In the genomic region with DNA sequence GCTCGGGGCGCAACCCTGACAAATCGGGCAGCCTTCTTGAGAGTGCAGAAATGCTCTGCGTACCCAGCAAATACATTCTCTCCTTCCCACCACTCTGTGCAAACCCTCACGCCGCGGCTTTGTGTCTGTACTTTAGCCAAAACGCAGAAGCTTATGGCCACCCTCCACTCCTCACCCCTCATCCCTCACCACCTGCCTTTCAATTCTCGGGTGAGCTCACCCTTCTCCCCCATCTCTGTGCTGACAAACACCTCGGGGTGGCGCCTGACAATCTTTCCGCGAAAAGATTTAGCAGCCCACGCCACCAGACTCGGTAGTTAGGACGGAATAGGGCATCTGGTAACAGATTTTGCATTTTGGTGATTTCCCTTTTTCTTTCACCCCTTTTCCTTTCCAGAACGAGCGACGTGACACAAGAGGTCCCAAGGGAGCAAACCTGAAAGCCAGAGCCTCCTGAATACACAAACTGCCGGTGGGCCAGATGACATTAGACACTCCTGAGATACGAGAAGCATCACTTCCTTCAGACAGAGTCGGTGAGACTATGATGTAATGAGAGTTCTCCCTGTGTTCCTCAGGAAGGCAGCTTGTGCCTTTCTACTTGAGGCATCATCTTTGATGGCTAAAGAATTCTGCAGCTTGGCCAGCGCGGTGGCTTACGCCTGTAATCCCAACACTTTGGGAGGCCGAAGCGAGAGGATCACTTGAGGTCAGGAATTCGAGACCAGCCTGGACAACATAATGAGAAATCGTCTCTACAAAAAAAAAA, we compare ENCODE assay signal across 8 cellular contexts. TPM values are rescaled to one million over a fixed set of nuclear protein-coding genes. Genes with fewer than 3 reads are reported as not detected.
DNase-seq lines count a peak whose midpoint lies in the region; ATAC-seq, FAIRE-seq and TF ChIP-seq lines count a peak whose summit lies in the region.

No MANE protein-coding gene starts in this region.

- intact Hi-C loops in GM12878 (cut with micrococcal nuclease; ENCODE audit: unreplicated experiment) = no loop called here

- TF ChIP-seq EP300 in GM12878 (IDR thresholded peaks at IDR 0.05; ENCODE audit: borderline replicate concordance in 1 of 2, control insufficient read depth in 1 of 2, low read depth in 2 of 2, low read length in 2 of 2) = peak in 1 of 2 experiments; percentile 47; a peak in 1 of 4 replicates

- DNase-seq in DMS53 (lab: John Stamatoyannopoulos, UW) (peak; percentile 69), HT1080 (ENCODE audit: low read depth) (peak; percentile 31), T-helper 17 cell (peak in 2 of 3 donors; percentile 37 to 43), GM12878 (ENCODE audit: low read depth, low spot score) (peak; percentile 63), iris pigment epithelial cell (ENCODE audit: low read depth) (peak; percentile 62), NCI-H446 (lab: John Stamatoyannopoulos, UW) (no peak)
- DNase-seq in stimulated activated CD4-positive, alpha-beta T cell treated with anti-CD3 and anti-CD28 coated beads, Interleukin-12 subunit alpha, Interleukin-12 subunit beta, amount 100 ng/mL, for 4 hours = peak; percentile 59

- peaks cover 48% of the 10 kb centered on the region for H3K79me2 ChIP-seq in GM12878 (ENCODE audit: control insufficient read depth, insufficient read depth, low read length)

- in situ Hi-C loops in GM12878 (cut with MboI) = no loop called here

- H3K27ac ChIP-seq in GM12878 (ENCODE audit: control insufficient read depth, insufficient read depth) = peak overlapping the region; percentile 98

- H3K36me3 ChIP-seq in GM12878 (ENCODE audit: control insufficient read depth in 2 of 2, insufficient read depth in 2 of 2, low read length in 1 of 2) = peaks cover 0 to 2% of the 10 kb centered on the region in 2 experiments; a peak in 1 of 4 replicates

- CTCF ChIA-PET in GM12878 (lab: Yijun Ruan, JAX) = interaction anchor here (0.7 to 1.6 kb wide), 8 partner anchors 11 to 734 kb away, joined by 3 to 4 read pairs (median 3); no protein-coding TSS in a partner anchor

- TF ChIP-seq RAD21 in GM12878 (IDR thresholded peaks at IDR 0.05; ENCODE audit: insufficient read depth, low read depth, low read length) = peak; percentile 38

- TSS peak; percentile 82 for BruUV-seq in GM12878 (replicated peaks; lab: Mats Ljungman, UMichigan)

- 17% methylated on average over 27 of the region's 29 CpGs for WGBS in GM12878 (ENCODE audit: insufficient coverage, insufficient replicate concordance, low lambda C conversion rate, missing lambda C conversion rate)

- peak overlapping the region; percentile 94 for H3K4me2 ChIP-seq in GM12878 (ENCODE audit: control insufficient read depth, insufficient read depth)

- peak overlapping the region; percentile 98 for H3K9ac ChIP-seq in GM12878 (ENCODE audit: control insufficient read depth, insufficient read depth, low read length)

- peak overlapping the region; percentile 97 for H3K4me3 Mint-ChIP-seq in T-helper 17 cell

- TF ChIP-seq POLR2A in GM12878 (IDR thresholded peaks at IDR 0.05; ENCODE audit: low read depth, low read length) = no peak

- POLR2A ChIA-PET in GM12878 (lab: Charles Lee) = interaction anchor here (0.5 to 2.3 kb wide), 14 partner anchors 9 to 1431 kb away, joined by 3 to 17 read pairs (median 4); no protein-coding TSS in a partner anchor

- H3K9me3 ChIP-seq in T-helper 17 cell (ENCODE audit: control insufficient read depth, low read length, poor library complexity, severe bottlenecking) = no peaks in the 10 kb centered on the region
- H3K9me3 ChIP-seq in GM12878 (replicated peaks; ENCODE audit: control insufficient read depth, insufficient read depth, low read length) = no peaks in the 10 kb centered on the region

- H3K4me1 ChIP-seq in GM12878 (ENCODE audit: control insufficient read depth, insufficient read depth, low read length) = peaks cover 4% of the 10 kb centered on the region; the same call in 1 of the 2 replicates

- TF ChIP-seq CTCF in GM12878 (IDR thresholded peaks at IDR 0.05 in 2 of 3, conservative IDR thresholded peaks at IDR 0.05 in 1 of 3; ENCODE audit: control insufficient read depth in 2 of 3, extremely low read depth in 1 of 3, insufficient read depth in 1 of 3, low read depth in 3 of 3, low read length in 3 of 3) = peak in 2 of 3 experiments; percentile 14 to 21; a peak in 1 of 6 replicates

- H3K27ac Mint-ChIP-seq in T-helper 17 cell = peak overlapping the region; percentile 97

- peak overlapping the region; percentile 97 for H2AFZ ChIP-seq in GM12878 (ENCODE audit: control insufficient read depth, low read depth, low read length)

- SMC1A ChIA-PET in GM12878 (lab: Charles Lee; ENCODE audit: uncharacterized antibody, unreplicated experiment) = interaction anchor here (0.7 to 3.7 kb wide), 15 partner anchors 11 to 571 kb away, joined by 3 to 21 read pairs (median 3); no protein-coding TSS in a partner anchor

- H3K27me3 ChIP-seq in GM12878 (replicated peaks in 1 of 2; ENCODE audit: control insufficient read depth in 2 of 2, insufficient read depth in 2 of 2, low read length in 1 of 2) = no peaks in the 10 kb centered on the region

- no peaks in the 10 kb centered on the region for H3K36me3 Mint-ChIP-seq in T-helper 17 cell (ENCODE audit: low read depth)

- ATAC-seq in GM21360 (IDR thresholded peaks at IDR 0.05; ENCODE audit: unreplicated experiment) (peak; percentile 52), T-helper 17 cell (peak; percentile 72), GM12878 (peak; percentile 62)

- peak; percentile 78 for FAIRE-seq in GM12878 (lab: Jason Lieb, UNC)

- H3K4me3 ChIP-seq in GM12878 = peak overlapping the region; percentile 94

- no peaks in the 10 kb centered on the region for H4K20me1 ChIP-seq in GM12878 (ENCODE audit: control insufficient read depth, insufficient read depth)

- no peaks in the 10 kb centered on the region for H3K27me3 Mint-ChIP-seq in T-helper 17 cell

- H3K4me1 Mint-ChIP-seq in T-helper 17 cell = peaks cover 28% of the 10 kb centered on the region

- RAD21 ChIA-PET in GM12878 (lab: Charles Lee; ENCODE audit: unreplicated experiment) = interaction anchor here (0.8 to 2.8 kb wide), 11 partner anchors 9 to 571 kb away, joined by 3 to 13 read pairs (median 5); a partner anchor contains a TSS

RNA-seq across cellular contexts. Expression of a gene that starts 0.7 kb away (rescaled TPM):
- total RNA-seq in HT1080 (2014; rRNA removed; shearing (Covaris generic)) = 31.3 and 42.3 TPM in 2 replicates
- polyA plus RNA-seq in HT1080 (2015; cell fraction: cytosol; rRNA removed) = 45.8 and 56.0 TPM in 2 replicates
- 78.4 and 84.6 TPM in 2 replicates for polyA plus RNA-seq in HT1080 (2015; cell fraction: nucleus; rRNA removed)
- total RNA-seq in T-helper 17 cell = 10 to 100 TPM; 25.1 to 32.2 TPM
- total RNA-seq in GM12878 (2013; cell fraction: nucleolus; rRNA removed) = 142 and 161 TPM in 2 replicates
- total RNA-seq in GM12878 (2014; rRNA removed) = 30.3 and 35.9 TPM in 2 replicates
- 40.1 and 41.3 TPM in 2 replicates for total RNA-seq in GM12878 (2014; rRNA removed; fragmentation: Illumina TruSeq; extraction: Trizol)
- 37.7 and 48.9 TPM in 2 replicates for total RNA-seq in GM12878 (2021)
- 12.0 TPM for polyA plus RNA-seq in GM12878 (2011; ENCODE audit: low read depth)
- polyA plus RNA-seq in GM12878 (2011; rRNA removed) = 40.8 and 79.5 TPM in 2 replicates
- polyA plus RNA-seq in GM12878 (2011; cell fraction: cytosol; rRNA removed) = 9.7 and 13.3 TPM in 2 replicates
- polyA plus RNA-seq in GM12878 (2011; cell fraction: nucleus; rRNA removed) = 16.8 and 17.1 TPM in 2 replicates
- polyA plus RNA-seq in GM12878 (2012) = 17.4 and 29.0 TPM in 2 replicates
- 43.3 and 56.8 TPM in 2 replicates for polyA plus RNA-seq in GM12878 (2014; fragmentation: Illumina TruSeq; extraction: Trizol)
- 10 to 100 TPM; 33.6 to 35.0 TPM for polyA plus RNA-seq in GM12878 (2014; fragmentation: Nextera tagmentation; extraction: Ambion mirVana)
- polyA plus RNA-seq in GM12878 (2014; rRNA removed) = 20.5 and 24.7 TPM in 2 replicates
- 10 to 100 TPM; 58.0 to 59.3 TPM for polyA plus RNA-seq in GM12878 (2016; fragmentation: Nextera tagmentation; extraction: Ambion mirVana)
- 16.3 and 27.9 TPM in 2 replicates for polyA minus RNA-seq in GM12878 (2011; rRNA and poly(A)+ RNA removed)
- polyA minus RNA-seq in GM12878 (2011; cell fraction: cytosol; rRNA and poly(A)+ RNA removed) = 12.7 and 13.1 TPM in 2 replicates
- 16.0 and 24.2 TPM in 2 replicates for polyA minus RNA-seq in GM12878 (2011; cell fraction: nucleus; rRNA and poly(A)+ RNA removed)

RNA-seq across cellular contexts. Expression of a gene that starts 44.6 kb away (rescaled TPM):
- total RNA-seq in HT1080 (2014; rRNA removed; shearing (Covaris generic)) = 0.40 and 0.77 TPM in 2 replicates
- 1.2 and 1.4 TPM in 2 replicates for polyA plus RNA-seq in HT1080 (2015; cell fraction: cytosol; rRNA removed)
- 0.59 and 1.0 TPM in 2 replicates for polyA plus RNA-seq in HT1080 (2015; cell fraction: nucleus; rRNA removed)
- total RNA-seq in T-helper 17 cell (under 1 TPM; 0.21 to 0.55 TPM), GM12878 (2014; rRNA removed) (1.4 and 1.7 TPM in 2 replicates), GM12878 (2014; rRNA removed; fragmentation: Illumina TruSeq; extraction: Trizol) (1.5 TPM in 2 replicates), GM12878 (2021) (1.9 and 2.0 TPM in 2 replicates)
- total RNA-seq in GM12878 (2013; cell fraction: nucleolus; rRNA removed) = 3.1 and 3.4 TPM in 2 replicates
- 0.62 TPM for polyA plus RNA-seq in GM12878 (2011; ENCODE audit: low read depth)
- polyA plus RNA-seq in GM12878 (2011; rRNA removed) (0.86 and 0.87 TPM in 2 replicates), GM12878 (2014; fragmentation: Illumina TruSeq; extraction: Trizol) (1.7 and 2.1 TPM in 2 replicates), GM12878 (2014; fragmentation: Nextera tagmentation; extraction: Ambion mirVana) (1 to 10 TPM; 2.0 to 2.1 TPM), GM12878 (2014; rRNA removed) (1.1 TPM in 2 replicates), GM12878 (2016; fragmentation: Nextera tagmentation; extraction: Ambion mirVana) (1 to 10 TPM; 1.8 to 2.2 TPM)
- polyA plus RNA-seq in GM12878 (2011; cell fraction: cytosol; rRNA removed) = 0.91 and 1.0 TPM in 2 replicates
- polyA plus RNA-seq in GM12878 (2011; cell fraction: nucleus; rRNA removed) = 1.3 and 1.7 TPM in 2 replicates
- 0.99 and 1.5 TPM in 2 replicates for polyA plus RNA-seq in GM12878 (2012)
- polyA minus RNA-seq in GM12878 (2011; rRNA and poly(A)+ RNA removed) = 2.0 and 2.2 TPM in 2 replicates
- 0.94 and 1.3 TPM in 2 replicates for polyA minus RNA-seq in GM12878 (2011; cell fraction: cytosol; rRNA and poly(A)+ RNA removed)
- polyA minus RNA-seq in GM12878 (2011; cell fraction: nucleus; rRNA and poly(A)+ RNA removed) = 3.6 and 5.4 TPM in 2 replicates

RNA-seq across cellular contexts. Expression of a gene that starts 44.7 kb away (rescaled TPM):
- 27.8 and 29.2 TPM in 2 replicates for total RNA-seq in HT1080 (2014; rRNA removed; shearing (Covaris generic))
- polyA plus RNA-seq in HT1080 (2015; cell fraction: cytosol; rRNA removed) = 27.8 and 28.6 TPM in 2 replicates
- polyA plus RNA-seq in HT1080 (2015; cell fraction: nucleus; rRNA removed) = 16.5 and 21.1 TPM in 2 replicates
- total RNA-seq in T-helper 17 cell (10 to 100 TPM; 84.9 to 89.3 TPM), GM12878 (2014; rRNA removed) (83.1 and 113 TPM in 2 replicates), GM12878 (2014; rRNA removed; fragmentation: Illumina TruSeq; extraction: Trizol) (175 and 183 TPM in 2 replicates), GM12878 (2021) (87.5 and 94.9 TPM in 2 replicates)
- 856 and 868 TPM in 2 replicates for total RNA-seq in GM12878 (2013; cell fraction: nucleolus; rRNA removed)
- 24.4 TPM for polyA plus RNA-seq in GM12878 (2011; ENCODE audit: low read depth)
- polyA plus RNA-seq in GM12878 (2011; rRNA removed) (94.3 and 180 TPM in 2 replicates), GM12878 (2014; fragmentation: Illumina TruSeq; extraction: Trizol) (53.0 and 67.7 TPM in 2 replicates), GM12878 (2014; fragmentation: Nextera tagmentation; extraction: Ambion mirVana) (10 to 100 TPM; 26.1 to 59.5 TPM), GM12878 (2014; rRNA removed) (35.0 and 45.0 TPM in 2 replicates), GM12878 (2016; fragmentation: Nextera tagmentation; extraction: Ambion mirVana) (10 to 100 TPM; 49.5 to 56.8 TPM)
- 19.9 and 22.4 TPM in 2 replicates for polyA plus RNA-seq in GM12878 (2011; cell fraction: cytosol; rRNA removed)
- 52.2 and 61.7 TPM in 2 replicates for polyA plus RNA-seq in GM12878 (2011; cell fraction: nucleus; rRNA removed)
- polyA plus RNA-seq in GM12878 (2012) = 100 and 102 TPM in 2 replicates
- polyA minus RNA-seq in GM12878 (2011; rRNA and poly(A)+ RNA removed) = 143 and 199 TPM in 2 replicates
- 54.9 and 66.1 TPM in 2 replicates for polyA minus RNA-seq in GM12878 (2011; cell fraction: cytosol; rRNA and poly(A)+ RNA removed)
- 165 and 285 TPM in 2 replicates for polyA minus RNA-seq in GM12878 (2011; cell fraction: nucleus; rRNA and poly(A)+ RNA removed)

Comparison
In these comparisons a context has a peak if more than half of its experiments do, and no peak if none do; other contexts are left out.
1. DNase-seq: peak in DMS53 (single experiment), HT1080 (single experiment), T-helper 17 cell (2 of 3), GM12878 (single experiment), iris pigment epithelial cell (single experiment) and stimulated activated CD4-positive, alpha-beta T cell treated with anti-CD3 and anti-CD28 coated beads, Interleukin-12 subunit alpha, Interleukin-12 subunit beta, amount 100 ng/mL, for 4 hours (single experiment); none in NCI-H446 (0 of 2).
2. Peak in every context shown above with its lines, with median percentiles within 50 percentile points of each other: ATAC-seq.